In genomic region chr2:100250645-100251044, GRCh38 we compare ENCODE assay signal across 15 cellular contexts.
DNase-seq lines count a peak whose midpoint lies in the region; ATAC-seq and TF ChIP-seq lines count a peak whose summit lies in the region.
"Had no signal": no experiment of that assay in that cellular context is flagged by ENCODE, and none has a peak within 500 bp of the region (broad histone marks: within the 10 kb centered on the region; RNA-seq: fewer than 3 reads in every experiment).

No MANE protein-coding gene starts in this region.

- peak overlapping the region; percentile 4 for H3K4me2 ChIP-seq in SU-DHL-6 (ENCODE audit: low read depth, low read length, poor library complexity, severe bottlenecking)
- H3K4me2 ChIP-seq: BLaER1 had no signal

- H3K27ac ChIP-seq in right atrium auricular region (no peak overlapping the region), SU-DHL-6 (ENCODE audit: low read depth, low read length) (no peak overlapping the region)
- no peak overlapping the region for H3K27ac ChIP-seq in effector memory CD4-positive, alpha-beta T cell (ENCODE audit: insufficient read depth, low read length, poor library complexity, severe bottlenecking)
- H3K27ac ChIP-seq: 22Rv1, BLaER1 had no signal

- H3K36me3 ChIP-seq in right atrium auricular region (no peaks in the 10 kb centered on the region), SU-DHL-6 (ENCODE audit: low read length) (no peaks in the 10 kb centered on the region)
- H3K36me3 ChIP-seq in effector memory CD4-positive, alpha-beta T cell (ENCODE audit: control insufficient read depth, insufficient read depth, low read length): no peaks in the 10 kb centered on the region
- H3K36me3 ChIP-seq: BLaER1 had no signal

- H4K20me1 ChIP-seq in SU-DHL-6 (ENCODE audit: low read depth, low read length): no peaks in the 10 kb centered on the region
- H4K20me1 ChIP-seq: BLaER1 had no signal

- ATAC-seq in naive B cell (ENCODE audit: low read depth in 2 of 2) (peak; percentile 55 to 57), HG02973 (IDR thresholded peaks at IDR 0.05; ENCODE audit: unreplicated experiment) (no peak)
- no peak for ATAC-seq in stimulated activated naive CD8-positive, alpha-beta T cell treated with anti-CD3 and anti-CD28 coated beads, Interleukin-15, amount 100 ng/mL, for 72 hours
- ATAC-seq: HCT116 had no signal

- H3K9me2 ChIP-seq in SU-DHL-6 (replicated peaks; ENCODE audit: insufficient read depth, low read length): no peaks in the 10 kb centered on the region

- H3K27me3 ChIP-seq in right atrium auricular region (no peaks in the 10 kb centered on the region), SU-DHL-6 (ENCODE audit: low read length) (no peaks in the 10 kb centered on the region)
- H3K27me3 ChIP-seq in effector memory CD4-positive, alpha-beta T cell (replicated peaks; ENCODE audit: control insufficient read depth, insufficient read depth, low read length, poor library complexity, severe bottlenecking): no peaks in the 10 kb centered on the region

- H3K9me3 ChIP-seq in right atrium auricular region: no peaks in the 10 kb centered on the region
- no peaks in the 10 kb centered on the region; the same call in 1 of the 2 replicates for H3K9me3 ChIP-seq in SU-DHL-6 (ENCODE audit: insufficient read depth, low read length)
- no peaks in the 10 kb centered on the region for H3K9me3 ChIP-seq in effector memory CD4-positive, alpha-beta T cell (ENCODE audit: control insufficient read depth, low read length)
- H3K9me3 ChIP-seq: BLaER1, Caco-2 had no signal

- H3F3A ChIP-seq in SU-DHL-6 (ENCODE audit: insufficient read depth): no peaks in the 10 kb centered on the region

- H3K36me3 Mint-ChIP-seq in naive B cell: peaks cover 0 to 12% of the 10 kb centered on the region in 2 donors

- H3K4me3 ChIP-seq in right atrium auricular region (no peak overlapping the region), SU-DHL-6 (ENCODE audit: insufficient read depth, low read length, poor library complexity, severe bottlenecking) (no peak overlapping the region)
- H3K4me3 ChIP-seq in effector memory CD4-positive, alpha-beta T cell (ENCODE audit: insufficient read depth, low read depth, low read length, poor library complexity, severe bottlenecking): no peak overlapping the region
- H3K4me3 ChIP-seq: BLaER1 had no signal

- H3K9me3 Mint-ChIP-seq in naive B cell: peaks cover 0 to 9% (median 0%) of the 10 kb centered on the region in 7 donors
- no peaks in the 10 kb centered on the region for H3K9me3 Mint-ChIP-seq in stimulated activated naive CD8-positive, alpha-beta T cell treated with anti-CD3 and anti-CD28 coated beads, Interleukin-15, amount 100 ng/mL, for 72 hours

- H3K9ac ChIP-seq in SU-DHL-6 (ENCODE audit: low read length): no peak overlapping the region
- H3K9ac ChIP-seq: BLaER1 had no signal

- no peaks in the 10 kb centered on the region for H3K4me1 ChIP-seq in right atrium auricular region
- no peaks in the 10 kb centered on the region for H3K4me1 ChIP-seq in effector memory CD4-positive, alpha-beta T cell (ENCODE audit: control insufficient read depth, insufficient read depth, low read length, poor library complexity, severe bottlenecking)
- H3K4me1 ChIP-seq: Caco-2 had no signal

- peak overlapping the region; percentile 42 to 89 (median 76) for H3K4me3 Mint-ChIP-seq in naive B cell
- no peak overlapping the region for H3K4me3 Mint-ChIP-seq in stimulated activated naive CD8-positive, alpha-beta T cell treated with anti-CD3 and anti-CD28 coated beads, Interleukin-15, amount 100 ng/mL, for 72 hours
- H3K4me3 Mint-ChIP-seq: CD8-positive, alpha-beta memory T cell had no signal

- DNase-seq in cardiac septum (ENCODE audit: low spot score) (peak; percentile 54), right atrium auricular region (ENCODE audit: low spot score) (no peak), naive B cell (peak; percentile 78), OCI-M2 (lab: John Stamatoyannopoulos, UW; ENCODE audit: unreplicated experiment) (no peak)
- no peak for DNase-seq in effector memory CD4-positive, alpha-beta T cell
- no peak for DNase-seq in stimulated activated naive CD8-positive, alpha-beta T cell treated with anti-CD3 and anti-CD28 coated beads, Interleukin-15, amount 100 ng/mL, for 72 hours
- DNase-seq: Caco-2; CD8-positive, alpha-beta memory T cell; DND-41; GF-D8 had no signal

- intact Hi-C loops in cardiac septum (cut with DNase I): no loop called here

- H3K27ac Mint-ChIP-seq in naive B cell: peak overlapping the region; percentile 95 to 100 (median 99)
- H3K27ac Mint-ChIP-seq in stimulated activated naive CD8-positive, alpha-beta T cell treated with anti-CD3 and anti-CD28 coated beads, Interleukin-15, amount 100 ng/mL, for 72 hours: no peak overlapping the region

- H3K4me1 Mint-ChIP-seq in naive B cell: peaks cover 38 to 70% (median 62%) of the 10 kb centered on the region in 3 donors
- H3K4me1 Mint-ChIP-seq in stimulated activated naive CD8-positive, alpha-beta T cell treated with anti-CD3 and anti-CD28 coated beads, Interleukin-15, amount 100 ng/mL, for 72 hours: no peaks in the 10 kb centered on the region
- H3K4me1 Mint-ChIP-seq: CD8-positive, alpha-beta memory T cell had no signal

- H2AFZ ChIP-seq in SU-DHL-6 (ENCODE audit: low read depth, low read length, severe bottlenecking): no peak overlapping the region

- no peaks in the 10 kb centered on the region for H3K79me2 ChIP-seq in SU-DHL-6 (ENCODE audit: insufficient read depth, low read length)

- no peak for TF ChIP-seq CTCF in right atrium auricular region (IDR thresholded peaks at IDR 0.05)
- TF ChIP-seq CTCF in SU-DHL-6 (IDR thresholded peaks at IDR 0.05; ENCODE audit: insufficient read depth, low read length, poor library complexity, severe bottlenecking): no peak

- H3K27me3 Mint-ChIP-seq in naive B cell: no peaks in the 10 kb centered on the region
- peaks cover 18% of the 10 kb centered on the region for H3K27me3 Mint-ChIP-seq in stimulated activated naive CD8-positive, alpha-beta T cell treated with anti-CD3 and anti-CD28 coated beads, Interleukin-15, amount 100 ng/mL, for 72 hours

Comparison
In these comparisons a context has a peak if more than half of its experiments do, and no peak if none do; other contexts are left out.
1. DNase-seq: peak in cardiac septum (single experiment) and naive B cell (single experiment); none in right atrium auricular region (single experiment), OCI-M2 (single experiment), effector memory CD4-positive, alpha-beta T cell (0 of 3) and stimulated activated naive CD8-positive, alpha-beta T cell treated with anti-CD3 and anti-CD28 coated beads, Interleukin-15, amount 100 ng/mL, for 72 hours (0 of 2).
2. ATAC-seq: peak in naive B cell (2 of 2); none in HG02973 (single experiment) and stimulated activated naive CD8-positive, alpha-beta T cell treated with anti-CD3 and anti-CD28 coated beads, Interleukin-15, amount 100 ng/mL, for 72 hours (single experiment).
3. H3K27ac Mint-ChIP-seq: peak in naive B cell (6 of 6); none in stimulated activated naive CD8-positive, alpha-beta T cell treated with anti-CD3 and anti-CD28 coated beads, Interleukin-15, amount 100 ng/mL, for 72 hours (0 of 2).
4. H3K4me3 Mint-ChIP-seq: peak in naive B cell (8 of 8); none in stimulated activated naive CD8-positive, alpha-beta T cell treated with anti-CD3 and anti-CD28 coated beads, Interleukin-15, amount 100 ng/mL, for 72 hours (0 of 2).